8 cellular contexts compared by ENCODE assay signal in genomic region chr9:33473216-33473615, GRCh38. TPM values are rescaled to one million over a fixed set of nuclear protein-coding genes. Genes with fewer than 3 reads are reported as not detected.
A peak's percentile ranks its signal among the peaks of the same experiment; 100 is the strongest.
DNase-seq lines count a peak whose midpoint lies in the region; ATAC-seq and TF ChIP-seq lines count a peak whose summit lies in the region.

No MANE protein-coding gene starts in this region.

- ATAC-seq in left ventricle myocardium superior (no peak), HG03025 (IDR thresholded peaks at IDR 0.05; ENCODE audit: low FRiP score, unreplicated experiment) (no peak)

- peaks cover 17 to 20% (median 20%) of the 10 kb centered on the region in 3 donors for H3K4me1 ChIP-seq in skeletal muscle tissue (ENCODE audit: control insufficient read depth in 3 of 3, insufficient read depth in 3 of 3, low read length in 3 of 3)

- H3K4me3 ChIP-seq in WERI-Rb-1 (ENCODE audit: low read depth, low read length) (peak overlapping the region; percentile 69), skeletal muscle tissue (ENCODE audit: low read length in 3 of 3) (peak overlapping the region; percentile 99 to 100 (median 100))

- in situ Hi-C loops in ACHN (cut with HindIII; ENCODE audit: low pct_ligation_motif_present, low pct_unique_long_range_greater_than_20kb, low sequenced_read_pairs), result no loop called here

- H3K9me3 ChIP-seq in WERI-Rb-1 (ENCODE audit: severe bottlenecking) (no peaks in the 10 kb centered on the region), skeletal muscle tissue (ENCODE audit: control insufficient read depth in 3 of 3, low read length in 3 of 3) (no peaks in the 10 kb centered on the region)

- intact Hi-C loops in left ventricle myocardium superior (cut with micrococcal nuclease), result no loop called here

- peaks cover 30% of the 10 kb centered on the region for H3K36me3 ChIP-seq in WERI-Rb-1
- peaks cover 36 to 38% (median 36%) of the 10 kb centered on the region in 3 donors for H3K36me3 ChIP-seq in skeletal muscle tissue (ENCODE audit: control insufficient read depth in 3 of 3, insufficient read depth in 3 of 3, low read length in 3 of 3)

- TF ChIP-seq CTCF in GM20000 (IDR thresholded peaks at IDR 0.05; ENCODE audit: extremely low read depth, missing control alignments) (no peak), WERI-Rb-1 (IDR thresholded peaks at IDR 0.05; ENCODE audit: low read depth, low read length) (no peak)

- no peaks in the 10 kb centered on the region for H3K27me3 ChIP-seq in WERI-Rb-1 (ENCODE audit: insufficient read depth, low read depth, severe bottlenecking)
- no peaks in the 10 kb centered on the region for H3K27me3 ChIP-seq in skeletal muscle tissue (ENCODE audit: control insufficient read depth in 3 of 3, insufficient read depth in 3 of 3, low read length in 3 of 3)

- H3K27ac ChIP-seq in WERI-Rb-1 (0 out of 2 replicates have a peak overlapping the region, but pooled peaks have one; percentile 3), skeletal muscle tissue (ENCODE audit: low read depth, low read length) (peak overlapping the region; percentile 34)

- DNase-seq in GM20000 (ENCODE audit: low spot score) (peak; percentile 5), WERI-Rb-1 (no peak), left ventricle myocardium superior (peak; percentile 19), NCI-H1092 (lab: John Stamatoyannopoulos, UW) (no peak), ACHN (no peak), NCI-H1694 (lab: John Stamatoyannopoulos, UW) (no peak)

- H3K9ac ChIP-seq in skeletal muscle tissue (ENCODE audit: low read depth in 1 of 3, low read length in 3 of 3), result peak overlapping the region; percentile 90 to 92 (median 92)

RNA-seq across cellular contexts. Expression of gene NOL6, which starts 0.5 kb away (rescaled TPM):
- 12.7 TPM for total RNA-seq in left ventricle myocardium superior
- total RNA-seq in skeletal muscle tissue, result 14.6 TPM

RNA-seq across cellular contexts. Expression of gene AQP3, which starts 25.8 kb away (rescaled TPM):
- total RNA-seq in left ventricle myocardium superior, result 14.8 TPM
- 6.8 TPM for total RNA-seq in skeletal muscle tissue

RNA-seq across cellular contexts. Expression of gene ANKRD18B, which starts 50.8 kb away (rescaled TPM):
- total RNA-seq in left ventricle myocardium superior, result 0.89 TPM
- not detected for total RNA-seq in skeletal muscle tissue

Comparison
In these comparisons a context has a peak if more than half of its experiments do, and no peak if none do; other contexts are left out.
1. DNase-seq: peak in GM20000 (single experiment) and left ventricle myocardium superior (single experiment); none in WERI-Rb-1 (single experiment), NCI-H1092 (single experiment), ACHN (single experiment) and NCI-H1694 (single experiment).